29 cellular contexts compared by ENCODE assay signal in genomic region chr3:193778676-193779075, GRCh38.
"Had no signal": no experiment of that assay in that cellular context is flagged by ENCODE, and none has a peak within 500 bp of the region (broad histone marks: within the 10 kb centered on the region; RNA-seq: fewer than 3 reads in every experiment).

No MANE protein-coding gene starts in this region.

- H3K4me1 ChIP-seq: psoas muscle, testis had no signal

- H3K36me3 Mint-ChIP-seq: immature natural killer cell; natural killer cell; neural progenitor cell; stimulated activated effector memory CD8-positive, alpha-beta T cell treated with anti-CD3 and anti-CD28 coated beads, Interleukin-12 subunit alpha, Interleukin-12 subunit beta, amount 100 ng/mL, for 72 hours had no signal

- FAIRE-seq: keratinocyte had no signal

- DNase-seq: dermis blood vessel endothelial cell; effector memory CD4-positive, alpha-beta T cell; erythroblast; esophagus squamous epithelium; foreskin melanocyte; glutamatergic neuron; heart right ventricle; hippocampal formation; immature natural killer cell; mammary epithelial cell; natural killer cell; posterior cingulate gyrus; psoas muscle; right cardiac atrium; sigmoid colon; stimulated activated CD4-positive, alpha-beta T cell treated with anti-CD3 and anti-CD28 coated beads, Interleukin-2, amount 100 ng/mL, for 24 hours; stimulated activated CD4-positive, alpha-beta T cell treated with anti-CD3 and anti-CD28 coated beads, Interleukin-4, amount 100 ng/mL, for 24 hours; stimulated activated naive CD8-positive, alpha-beta T cell treated with anti-CD3 and anti-CD28 coated beads, Interleukin-15, Interleukin-2, amounts not matched to agents 100 U/mL and 50 U/mL, for 24 hours; substantia nigra; testis; tibial artery; upper lobe of right lung had no signal

- H3K9me3 ChIP-seq: esophagus squamous epithelium, heart right ventricle, psoas muscle, sigmoid colon, testis, tibial artery, upper lobe of right lung, vagina had no signal

- H3K36me3 ChIP-seq: esophagus squamous epithelium, heart right ventricle, neural progenitor cell, sigmoid colon, tibial artery, upper lobe of right lung, vagina had no signal

- H3K4me3 ChIP-seq: coronary artery, esophagus squamous epithelium, heart right ventricle, neural progenitor cell, psoas muscle, sigmoid colon, testis, tibial artery, upper lobe of right lung, vagina had no signal

- H3K4me3 Mint-ChIP-seq: central memory CD8-positive, alpha-beta T cell; immature natural killer cell; natural killer cell; neural progenitor cell; stimulated activated effector memory CD8-positive, alpha-beta T cell treated with anti-CD3 and anti-CD28 coated beads, Interleukin-12 subunit alpha, Interleukin-12 subunit beta, amount 100 ng/mL, for 72 hours had no signal

- H3K27ac ChIP-seq: coronary artery, esophagus squamous epithelium, heart right ventricle, neural progenitor cell, psoas muscle, sigmoid colon, testis, tibial artery, upper lobe of right lung, vagina had no signal

- ATAC-seq: heart right ventricle; left lobe of liver; natural killer cell; psoas muscle; right cardiac atrium; stimulated activated effector memory CD8-positive, alpha-beta T cell treated with anti-CD3 and anti-CD28 coated beads, Interleukin-12 subunit alpha, Interleukin-12 subunit beta, amount 100 ng/mL, for 72 hours; stimulated activated naive CD8-positive, alpha-beta T cell treated with anti-CD3 and anti-CD28 coated beads, Interleukin-15, Interleukin-2, amounts not matched to agents 100 U/mL and 50 U/mL, for 24 hours; upper lobe of right lung had no signal

- H3K27ac Mint-ChIP-seq: immature natural killer cell; natural killer cell; neural progenitor cell; stimulated activated effector memory CD8-positive, alpha-beta T cell treated with anti-CD3 and anti-CD28 coated beads, Interleukin-12 subunit alpha, Interleukin-12 subunit beta, amount 100 ng/mL, for 72 hours had no signal

- H3K9me3 Mint-ChIP-seq: central memory CD8-positive, alpha-beta T cell; immature natural killer cell; natural killer cell; neural progenitor cell; stimulated activated effector memory CD8-positive, alpha-beta T cell treated with anti-CD3 and anti-CD28 coated beads, Interleukin-12 subunit alpha, Interleukin-12 subunit beta, amount 100 ng/mL, for 72 hours had no signal

- H3K4me1 Mint-ChIP-seq: central memory CD8-positive, alpha-beta T cell; immature natural killer cell; natural killer cell; stimulated activated effector memory CD8-positive, alpha-beta T cell treated with anti-CD3 and anti-CD28 coated beads, Interleukin-12 subunit alpha, Interleukin-12 subunit beta, amount 100 ng/mL, for 72 hours had no signal

- H3K27me3 ChIP-seq: sigmoid colon, testis, vagina had no signal

- H3K9ac ChIP-seq: neural progenitor cell had no signal
